Comparison of ENCODE assay signal across 17 cellular contexts in genomic region chr10:99280472-99280871, GRCh38. TPM values are rescaled to one million over a fixed set of nuclear protein-coding genes. Genes with fewer than 3 reads are reported as not detected.
DNase-seq lines count a peak whose midpoint lies in the region; ATAC-seq, FAIRE-seq and TF ChIP-seq lines count a peak whose summit lies in the region.
"Had no signal": no experiment of that assay in that cellular context is flagged by ENCODE, and none has a peak within 500 bp of the region (broad histone marks: within the 10 kb centered on the region; RNA-seq: fewer than 3 reads in every experiment).

No MANE protein-coding gene starts in this region.

- TF ChIP-seq CTCF in right lobe of liver (IDR thresholded peaks at IDR 0.05) (no peak), BE2C (IDR thresholded peaks at IDR 0.05; ENCODE audit: low read depth, low read length) (no peak)

- H3K4me3 ChIP-seq in right lobe of liver = no peak overlapping the region
- no peak overlapping the region for H3K4me3 ChIP-seq in BE2C (ENCODE audit: low read depth, low read length)
- H3K4me3 ChIP-seq: ovary, vagina had no signal

- intact Hi-C loops in right lobe of liver (cut with DNase I) = no loop called here

- no peaks in the 10 kb centered on the region for H3K9me3 ChIP-seq in right lobe of liver
- H3K9me3 ChIP-seq in BE2C = no peaks in the 10 kb centered on the region
- H3K9me3 ChIP-seq: ovary, vagina had no signal

- H3K27me3 ChIP-seq in right lobe of liver (no peaks in the 10 kb centered on the region), BE2C (peaks cover 2% of the 10 kb centered on the region; the same call in 1 of the 2 replicates)
- H3K27me3 ChIP-seq: ovary, vagina had no signal

- WGBS in right lobe of liver (ENCODE audit: insufficient coverage, low coverage, low lambda C conversion rate, missing lambda C conversion rate) = 28% methylated on average over 2 of the region's 2 CpGs

- no peak overlapping the region for H3K27ac ChIP-seq in right lobe of liver
- H3K27ac ChIP-seq: ovary, vagina had no signal

- H3K36me3 ChIP-seq in right lobe of liver = no peaks in the 10 kb centered on the region
- no peaks in the 10 kb centered on the region for H3K36me3 ChIP-seq in BE2C
- H3K36me3 ChIP-seq: ovary, vagina had no signal

- TF ChIP-seq POLR2A in GM12892 (IDR thresholded peaks at IDR 0.05; ENCODE audit: low read depth, low read length) = no peak
- no peak for TF ChIP-seq POLR2A in right lobe of liver (IDR thresholded peaks at IDR 0.05)

- H3K4me1 ChIP-seq in right lobe of liver (no peaks in the 10 kb centered on the region), BE2C (no peaks in the 10 kb centered on the region)
- H3K4me1 ChIP-seq: vagina had no signal

- DNase-seq in GM12892 (ENCODE audit: insufficient read length) (no peak), NCI-H526 treated with DMSO at 0.1 percent for 48 hours (lab: John Stamatoyannopoulos, UW) (peak; percentile 58), COLO668 (lab: John Stamatoyannopoulos, UW; ENCODE audit: unreplicated experiment) (no peak), right lobe of liver (no peak), BE2C (no peak), NK-92 (lab: John Stamatoyannopoulos, UW; ENCODE audit: unreplicated experiment) (no peak)
- DNase-seq: ACHN; activated CD4-positive, alpha-beta T cell treated with anti-CD3 and anti-CD28 coated beads for 1 hour; NCI-H1694; ovary had no signal

- peak; percentile 84 for ATAC-seq in GM21390 (IDR thresholded peaks at IDR 0.05; ENCODE audit: unreplicated experiment)
- ATAC-seq in HG02973 (IDR thresholded peaks at IDR 0.05; ENCODE audit: unreplicated experiment) = peak; percentile 74
- ATAC-seq in right lobe of liver = no peak
- ATAC-seq: stimulated activated effector memory CD8-positive, alpha-beta T cell treated with anti-CD3 and anti-CD28 coated beads, Interleukin-12 subunit alpha, Interleukin-12 subunit beta, amount 100 ng/mL, for 72 hours had no signal

- peak; percentile 86 for FAIRE-seq in GM12892 (lab: Jason Lieb, UNC)
- FAIRE-seq: endothelial cell of umbilical vein had no signal

RNA-seq across cellular contexts. Expression of gene HPSE2, which starts 44.8 kb away (rescaled TPM):
- polyA plus RNA-seq in GM12892 (2012; ENCODE audit: missing spikeins) = not detected
- total RNA-seq in right lobe of liver = not detected
- not detected for polyA plus RNA-seq in BE2C (2012; ENCODE audit: insufficient read depth, insufficient read length, low read depth)
- total RNA-seq: activated T-helper 2 cell treated with anti-CD3 and anti-CD28 coated beads, Interferon-gamma antibody, Interleukin-2, Interleukin-4, amounts not matched to agents 10 μg/mL and 5 μg/mL and 100 μg/mL, durations not matched to agents 14 hours and 24 hours and 36 hours; endothelial cell of umbilical vein had no signal
- polyA plus RNA-seq: endothelial cell of umbilical vein, IgD-negative memory B cell had no signal

RNA-seq across cellular contexts. Expression of gene CNNM1, which starts 48.7 kb away (rescaled TPM):
- polyA plus RNA-seq in GM12892 (2012; ENCODE audit: missing spikeins) = 0.28 TPM
- under 1 TPM; 0.12 to 0.40 (median 0.20) TPM for total RNA-seq in right lobe of liver
- 1.8 TPM for polyA plus RNA-seq in BE2C (2012; ENCODE audit: insufficient read depth, insufficient read length, low read depth)
- total RNA-seq: endothelial cell of umbilical vein had no signal
- polyA plus RNA-seq: endothelial cell of umbilical vein, IgD-negative memory B cell had no signal

Comparison
In these comparisons a context has a peak if more than half of its experiments do, and no peak if none do; other contexts are left out.
1. ATAC-seq: peak in GM21390 (single experiment) and HG02973 (single experiment); none in right lobe of liver (0 of 4).